In the genomic region with DNA sequence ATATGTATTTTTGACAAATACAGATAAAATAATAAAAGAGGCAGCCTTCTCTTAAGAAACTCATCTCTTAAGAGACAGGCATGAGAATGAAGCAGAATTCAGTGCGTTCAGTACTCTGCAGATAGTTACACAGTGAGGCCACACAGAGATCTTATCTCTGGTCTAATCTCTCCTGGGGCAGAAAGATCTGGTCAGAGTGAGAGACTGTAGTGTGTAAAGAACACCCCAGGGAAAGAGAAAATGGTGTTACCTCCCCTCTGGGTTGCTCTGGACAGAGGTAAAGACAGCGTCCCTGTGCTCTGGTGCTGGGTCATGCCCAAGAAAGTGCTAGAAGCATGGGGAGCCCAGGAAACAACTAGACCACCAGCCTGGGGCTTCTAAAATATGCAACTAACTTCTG, we compare ENCODE assay signal across 17 cellular contexts.
"Had no signal": no experiment of that assay in that cellular context is flagged by ENCODE, and none has a peak within 500 bp of the region (broad histone marks: within the 10 kb centered on the region; RNA-seq: fewer than 3 reads in every experiment).

No MANE protein-coding gene starts in this region.

- DNase-seq: effector memory CD4-positive, alpha-beta T cell; esophagus squamous epithelium; foreskin fibroblast; glutamatergic neuron; left colon; naive thymus-derived CD8-positive, alpha-beta T cell; sigmoid colon; stimulated activated CD4-positive, alpha-beta T cell treated with anti-CD3 and anti-CD28 coated beads, Interleukin-2, amount 100 ng/mL, for 24 hours; stimulated activated CD4-positive, alpha-beta T cell treated with anti-CD3 and anti-CD28 coated beads, Interleukin-4, amount 100 ng/mL, for 4 hours; stimulated activated naive CD4-positive, alpha-beta T cell; stomach; substantia nigra; transverse colon had no signal

- H3K27me3 ChIP-seq: esophagus squamous epithelium, gastroesophageal sphincter, neutrophil, sigmoid colon, stomach, transverse colon had no signal

- H3K36me3 ChIP-seq: thoracic aorta had no signal

- H3K9me3 ChIP-seq: neutrophil had no signal

- ATAC-seq: gastroesophageal sphincter; left colon; naive thymus-derived CD8-positive, alpha-beta T cell had no signal

- H3K4me3 ChIP-seq: esophagus squamous epithelium, gastroesophageal sphincter, sigmoid colon, skin epidermis, stomach, thoracic aorta, transverse colon had no signal

- H3K27ac ChIP-seq: esophagus squamous epithelium, gastroesophageal sphincter, neutrophil, sigmoid colon, skin epidermis, stomach, thoracic aorta, transverse colon had no signal

- H3K4me1 ChIP-seq: gastroesophageal sphincter, sigmoid colon, stomach, transverse colon had no signal
